ENCODE assay signal across 21 cellular contexts in the genomic region with DNA sequence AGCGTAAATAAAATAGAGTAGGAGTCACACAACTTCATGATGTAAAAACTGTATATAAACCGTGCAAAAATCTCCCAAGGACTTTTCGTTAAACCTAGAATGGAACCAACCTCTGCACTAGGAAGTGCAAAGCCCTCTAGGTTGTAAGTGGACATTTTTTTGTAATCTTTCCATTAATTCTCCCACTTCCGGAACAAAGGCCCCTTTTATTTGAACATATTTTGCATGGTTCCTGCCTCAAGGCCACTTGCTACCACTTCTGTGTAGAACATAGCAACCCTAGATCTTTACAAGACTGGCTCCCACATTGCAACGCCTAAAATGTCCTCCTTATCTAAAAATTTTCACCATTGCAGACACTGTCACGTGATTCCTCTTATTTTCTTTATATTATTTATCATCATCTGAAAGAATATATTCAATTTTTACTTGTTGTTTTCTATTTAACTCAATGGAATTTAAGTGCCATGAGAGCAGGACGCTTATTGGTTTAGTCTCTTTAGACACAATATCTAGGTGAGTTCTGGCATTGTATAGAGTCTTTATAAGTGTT.
"Had no signal": no experiment of that assay in that cellular context is flagged by ENCODE, and none has a peak within 500 bp of the region (broad histone marks: within the 10 kb centered on the region; RNA-seq: fewer than 3 reads in every experiment).

No MANE protein-coding gene starts in this region.

- H3K4me3 ChIP-seq: colonic mucosa, esophagus muscularis mucosa, gastrocnemius medialis, heart right ventricle, left lung, lower lobe of right lung, mucosa of descending colon had no signal

- FAIRE-seq: islet of Langerhans, keratinocyte had no signal

- H3K9me3 ChIP-seq: colonic mucosa, esophagus muscularis mucosa, gastrocnemius medialis, heart right ventricle, left lung, lower lobe of right lung, mucosa of descending colon had no signal

- H3K36me3 ChIP-seq: colonic mucosa, esophagus muscularis mucosa, gastrocnemius medialis, heart right ventricle, left lung, lower lobe of right lung had no signal

- H3K27me3 ChIP-seq: colonic mucosa, esophagus muscularis mucosa, foreskin keratinocyte, gastrocnemius medialis, heart right ventricle, left lung had no signal

- H3K27ac ChIP-seq: colonic mucosa, esophagus muscularis mucosa, foreskin keratinocyte, gastrocnemius medialis, heart right ventricle, left lung, lower lobe of right lung had no signal

- ATAC-seq: effector memory CD8-positive, alpha-beta T cell; foreskin keratinocyte; gastrocnemius medialis; heart right ventricle; left cardiac atrium; left lung; left ventricle myocardium superior; lower lobe of right lung; mucosa of descending colon had no signal

- H3K4me1 ChIP-seq: colonic mucosa, esophagus muscularis mucosa, foreskin keratinocyte, gastrocnemius medialis, heart right ventricle, left lung, lower lobe of right lung had no signal

- DNase-seq: colonic mucosa; cortex of kidney; effector CD8-positive, alpha-beta T cell; effector memory CD8-positive, alpha-beta T cell; endodermal cell; foreskin keratinocyte; gastrocnemius medialis; glutamatergic neuron; head of caudate nucleus; heart right ventricle; hippocampal formation; left cardiac atrium; left lung; left ventricle myocardium superior; lower lobe of right lung; mesenchymal stem cell; mucosa of descending colon; naive B cell had no signal
